Comparison of ENCODE assay signal across 8 cellular contexts in the genomic region with DNA sequence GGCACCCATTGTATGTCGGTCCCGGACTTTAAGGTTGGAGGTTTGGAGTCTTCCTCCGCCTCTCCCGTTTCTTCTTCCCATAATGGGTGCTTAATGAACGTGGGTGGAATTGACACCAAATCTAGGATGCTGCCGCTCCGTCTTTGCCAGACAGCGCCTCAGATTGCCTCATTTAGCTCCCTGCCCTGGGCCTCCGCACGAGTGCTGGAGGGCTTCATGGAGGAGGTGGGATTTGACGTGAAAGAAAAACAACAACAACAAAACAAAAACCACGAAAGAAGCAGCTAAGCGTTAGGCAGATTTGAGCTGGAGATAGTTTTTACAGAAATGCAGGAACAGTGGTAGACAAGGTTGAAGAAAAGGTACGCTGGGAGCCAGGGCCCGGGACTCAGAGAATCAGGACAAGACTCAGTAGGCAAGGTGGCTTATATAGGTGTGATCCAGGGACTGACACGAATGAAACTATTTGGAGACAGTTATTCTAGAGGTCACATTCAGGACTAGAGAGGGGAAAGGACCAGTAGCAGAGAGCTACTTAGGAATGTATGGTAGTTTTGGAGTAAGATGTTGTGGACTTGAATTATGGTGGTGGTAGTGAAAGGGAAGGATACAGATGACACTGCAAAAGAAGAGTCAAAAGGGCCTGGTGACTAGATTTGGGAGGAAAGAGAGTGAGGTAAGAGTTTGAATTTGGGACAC. TPM values are rescaled to one million over a fixed set of nuclear protein-coding genes. Genes with fewer than 3 reads are reported as not detected.
DNase-seq lines count a peak whose midpoint lies in the region; ATAC-seq and TF ChIP-seq lines count a peak whose summit lies in the region.

No MANE protein-coding gene starts in this region.

- TF ChIP-seq CTCF in BE2C (IDR thresholded peaks at IDR 0.05; ENCODE audit: low read depth, low read length) (no peak), endodermal cell (conservative IDR thresholded peaks at IDR 0.05) (no peak), neural crest cell (conservative IDR thresholded peaks at IDR 0.05) (no peak)

- peak; percentile 12 for ATAC-seq in GM19452 (IDR thresholded peaks at IDR 0.05; ENCODE audit: unreplicated experiment)

- WGBS in endodermal cell (ENCODE audit: insufficient coverage in 1 of 2, insufficient read length in 1 of 2), 2 experiments = 16 to 56% methylated on average over 3 to 16 of the region's 16 CpGs

- H3K4me1 ChIP-seq in BE2C (no peaks in the 10 kb centered on the region), endodermal cell (ENCODE audit: control insufficient read depth, insufficient read depth, low read length) (no peaks in the 10 kb centered on the region)

- H3K9me3 ChIP-seq in BE2C (no peaks in the 10 kb centered on the region), MG63 (no peaks in the 10 kb centered on the region), endodermal cell (ENCODE audit: control insufficient read depth, low read length) (no peaks in the 10 kb centered on the region)

- H3K27me3 Mint-ChIP-seq in endodermal cell (ENCODE audit: insufficient read depth) (peaks cover 2% of the 10 kb centered on the region), neural crest cell (ENCODE audit: low read depth) (no peaks in the 10 kb centered on the region)

- H3K4me3 ChIP-seq in BE2C (ENCODE audit: low read depth, low read length) = peak overlapping the region; percentile 79
- peak overlapping the region; percentile 94 for H3K4me3 ChIP-seq in MG63
- H3K4me3 ChIP-seq in endodermal cell (ENCODE audit: low read length) = peak overlapping the region; percentile 94

- no peak overlapping the region for H3K27ac ChIP-seq in endodermal cell (ENCODE audit: low read depth, low read length)

- H3K9ac ChIP-seq in endodermal cell (ENCODE audit: extremely low read depth, low read length, poor library complexity, severe bottlenecking) = peak overlapping the region; percentile 88

- H3K36me3 ChIP-seq in BE2C = no peaks in the 10 kb centered on the region
- no peaks in the 10 kb centered on the region; the same call in 1 of the 2 replicates for H3K36me3 ChIP-seq in MG63
- H3K36me3 ChIP-seq in endodermal cell (ENCODE audit: control insufficient read depth, insufficient read depth, low read length) = no peaks in the 10 kb centered on the region

- H3K27ac Mint-ChIP-seq in endodermal cell = peak overlapping the region; percentile 100
- peak overlapping the region; percentile 45 for H3K27ac Mint-ChIP-seq in neural crest cell (ENCODE audit: unreplicated experiment)

- H3K27me3 ChIP-seq in BE2C = no peaks in the 10 kb centered on the region
- H3K27me3 ChIP-seq in MG63 = no peaks in the 10 kb centered on the region
- no peaks in the 10 kb centered on the region for H3K27me3 ChIP-seq in endodermal cell (ENCODE audit: control insufficient read depth, insufficient read depth, low read length, poor library complexity, severe bottlenecking)

- H3K36me3 Mint-ChIP-seq in endodermal cell (ENCODE audit: low read depth) (peaks cover 6% of the 10 kb centered on the region), neural crest cell (ENCODE audit: low read depth) (no peaks in the 10 kb centered on the region)

- H3K9me3 Mint-ChIP-seq in endodermal cell (no peaks in the 10 kb centered on the region), neural crest cell (no peaks in the 10 kb centered on the region)

- H3K4me3 Mint-ChIP-seq in endodermal cell (peak overlapping the region; percentile 95), neural crest cell (peak overlapping the region; percentile 100)

- H3K4me1 Mint-ChIP-seq in endodermal cell (peaks cover 22% of the 10 kb centered on the region), neural crest cell (peaks cover 31% of the 10 kb centered on the region)

- DNase-seq in BE2C = no peak
- DNase-seq in MG63 = no peak
- DNase-seq in endodermal cell = no peak
- DNase-seq in neural crest cell (ENCODE audit: low read depth, low spot score) = no peak
- no peak for DNase-seq in NCI-H446 treated with DMSO at 0.1 percent for 48 hours (lab: John Stamatoyannopoulos, UW)
- DNase-seq in RPMI8226 = no peak
- no peak for DNase-seq in stimulated activated naive CD4-positive, alpha-beta T cell treated with Interleukin-2 at 50 U/mL for 16 hours (lab: John Stamatoyannopoulos, UW)

RNA-seq across cellular contexts. Expression of a gene that starts 0.6 kb away (rescaled TPM):
- polyA plus RNA-seq in BE2C (2012; ENCODE audit: insufficient read depth, insufficient read length, low read depth) = 3.7 TPM
- total RNA-seq in MG63 (2014; rRNA removed; shearing (Covaris generic); ENCODE audit: low replicate concordance) = 3.3 and 4.2 TPM in 2 replicates
- total RNA-seq in endodermal cell (1 to 10 TPM; 2.9 to 4.1 TPM), neural crest cell (6.3 and 7.0 TPM in 2 replicates)
- 5.9 TPM for polyA plus RNA-seq in endodermal cell (2013, experiment 1 of 2)
- polyA plus RNA-seq in endodermal cell (2013, experiment 2 of 2) = 5.5 TPM

RNA-seq across cellular contexts. Expression of a gene that starts 6.6 kb away (rescaled TPM):
- 10.7 TPM for polyA plus RNA-seq in BE2C (2012; ENCODE audit: insufficient read depth, insufficient read length, low read depth)
- total RNA-seq in MG63 (2014; rRNA removed; shearing (Covaris generic); ENCODE audit: low replicate concordance) = 5.0 and 7.1 TPM in 2 replicates
- total RNA-seq in endodermal cell (10 to 100 TPM; 27.8 to 37.1 TPM), neural crest cell (22.6 and 28.0 TPM in 2 replicates)
- 19.8 TPM for polyA plus RNA-seq in endodermal cell (2013, experiment 1 of 2)
- polyA plus RNA-seq in endodermal cell (2013, experiment 2 of 2) = 19.8 TPM

RNA-seq across cellular contexts. Expression of a gene that starts 41.1 kb away (rescaled TPM):
- 0.91 TPM for polyA plus RNA-seq in BE2C (2012; ENCODE audit: insufficient read depth, insufficient read length, low read depth)
- 0.74 and 1.7 TPM in 2 replicates for total RNA-seq in MG63 (2014; rRNA removed; shearing (Covaris generic); ENCODE audit: low replicate concordance)
- total RNA-seq in endodermal cell (10 to 100 TPM; 14.7 to 16.7 TPM), neural crest cell (18.9 and 20.2 TPM in 2 replicates)
- polyA plus RNA-seq in endodermal cell (2013, experiment 1 of 2) = 5.5 TPM
- 7.6 TPM for polyA plus RNA-seq in endodermal cell (2013, experiment 2 of 2)

RNA-seq across cellular contexts. Expression of a gene that starts 44.6 kb away (rescaled TPM):
- 51.9 TPM for polyA plus RNA-seq in BE2C (2012; ENCODE audit: insufficient read depth, insufficient read length, low read depth)
- 66.2 and 71.0 TPM in 2 replicates for total RNA-seq in MG63 (2014; rRNA removed; shearing (Covaris generic); ENCODE audit: low replicate concordance)
- total RNA-seq in endodermal cell = 10 to 100 TPM; 57.9 to 59.0 TPM
- 72.0 TPM for polyA plus RNA-seq in endodermal cell (2013, experiment 1 of 2)
- polyA plus RNA-seq in endodermal cell (2013, experiment 2 of 2) = 61.4 TPM
- total RNA-seq in neural crest cell = 58.8 and 60.7 TPM in 2 replicates
